31 cellular contexts compared by ENCODE assay signal in the genomic region with DNA sequence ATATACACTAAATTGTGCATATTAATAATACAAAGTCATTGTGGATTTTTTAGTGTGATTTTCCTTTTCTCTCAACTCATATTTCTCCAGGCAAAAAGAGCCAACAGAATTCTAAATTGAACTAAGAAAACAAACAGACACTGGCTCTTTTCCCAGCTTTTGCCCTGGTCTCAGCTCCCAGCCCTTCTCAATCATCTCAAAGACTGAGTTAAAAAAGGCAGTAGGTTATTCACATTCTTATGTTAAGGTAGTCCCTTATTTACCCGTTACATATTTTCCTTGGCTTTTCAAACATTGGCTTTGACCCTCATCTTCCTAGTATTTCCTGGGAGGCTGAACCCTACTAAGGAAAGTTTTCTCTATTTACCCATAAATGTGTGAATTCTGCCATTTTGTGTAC.
A peak's percentile ranks its signal among the peaks of the same experiment; 100 is the strongest.
DNase-seq lines count a peak whose midpoint lies in the region; ATAC-seq, FAIRE-seq and TF ChIP-seq lines count a peak whose summit lies in the region.
"Had no signal": no experiment of that assay in that cellular context is flagged by ENCODE, and none has a peak within 500 bp of the region (broad histone marks: within the 10 kb centered on the region; RNA-seq: fewer than 3 reads in every experiment).

No MANE protein-coding gene starts in this region.

- no peak for TF ChIP-seq POLR2A in HepG2 (IDR thresholded peaks at IDR 0.05; ENCODE audit: insufficient read depth in 1 of 2, low read depth in 2 of 2, low read length in 2 of 2)

- H4K20me1 ChIP-seq in SK-N-SH (ENCODE audit: insufficient read depth) (no peaks in the 10 kb centered on the region), HepG2 (ENCODE audit: insufficient read depth, low read length) (no peaks in the 10 kb centered on the region)

- H3K9me2 ChIP-seq in SK-N-SH: no peaks in the 10 kb centered on the region

- H3K4me1 Mint-ChIP-seq in mesothelial cell of epicardium: peaks cover 43% of the 10 kb centered on the region
- no peaks in the 10 kb centered on the region for H3K4me1 Mint-ChIP-seq in activated CD8-positive, alpha-beta T cell treated with anti-CD3 and anti-CD28 coated beads for 36 hours (ENCODE audit: low read depth)
- H3K4me1 Mint-ChIP-seq: activated CD4-positive, alpha-beta memory T cell treated with anti-CD3 and anti-CD28 coated beads, Interleukin-2, amount 10 ng/mL, durations not matched to agents 7 days and 5 days; CD4-positive, alpha-beta memory T cell; naive thymus-derived CD8-positive, alpha-beta T cell had no signal

- FAIRE-seq in HepG2 (lab: Jason Lieb, UNC): no peak
- FAIRE-seq: A549, K562 had no signal

- intact Hi-C loops in HepG2 (cut with micrococcal nuclease; ENCODE audit: unreplicated experiment): no loop called here
- intact Hi-C loops in activated CD8-positive, alpha-beta T cell treated with anti-CD3 and anti-CD28 coated beads for 36 hours (cut with micrococcal nuclease): no loop called here

- H3K27ac Mint-ChIP-seq in mesothelial cell of epicardium: peak overlapping the region; percentile 64
- no peak overlapping the region for H3K27ac Mint-ChIP-seq in activated CD8-positive, alpha-beta T cell treated with anti-CD3 and anti-CD28 coated beads for 36 hours
- H3K27ac Mint-ChIP-seq: activated CD4-positive, alpha-beta memory T cell treated with anti-CD3 and anti-CD28 coated beads, Interleukin-2, amount 10 ng/mL, durations not matched to agents 7 days and 5 days; activated naive CD4-positive, alpha-beta T cell treated with anti-CD3 and anti-CD28 coated beads, Interleukin-2, amount 50 U/mL, for 72 hours; CD4-positive, alpha-beta memory T cell; H9; naive thymus-derived CD8-positive, alpha-beta T cell; stimulated activated naive CD8-positive, alpha-beta T cell treated with anti-CD3 and anti-CD28 coated beads, Interleukin-15, Interleukin-2, amounts not matched to agents 100 ng/mL and 50 ng/mL, for 24 hours had no signal

- H3K4me3 ChIP-seq in SK-N-SH (ENCODE audit: low read depth in 2 of 2, low read length in 1 of 2) (no peak overlapping the region), choroid plexus epithelial cell (ENCODE audit: low read depth, low read length) (no peak overlapping the region), HepG2 (replicated peaks in 1 of 3; ENCODE audit: insufficient read depth in 1 of 3, low read depth in 2 of 3, low read length in 3 of 3) (no peak overlapping the region)
- H3K4me3 ChIP-seq: A549, gastrocnemius medialis, K562, left ventricle myocardium inferior, tibial artery had no signal

- TF ChIP-seq RAD21 in SK-N-SH (IDR thresholded peaks at IDR 0.05; ENCODE audit: low read length): no peak
- TF ChIP-seq RAD21 in HepG2 (CRISPR knock-in tag; IDR thresholded peaks at IDR 0.05): no peak

- H3K4me3 Mint-ChIP-seq in mesothelial cell of epicardium: no peak overlapping the region
- H3K4me3 Mint-ChIP-seq in activated CD8-positive, alpha-beta T cell treated with anti-CD3 and anti-CD28 coated beads for 36 hours: no peak overlapping the region
- H3K4me3 Mint-ChIP-seq: activated CD4-positive, alpha-beta memory T cell treated with anti-CD3 and anti-CD28 coated beads, Interleukin-2, amount 10 ng/mL, durations not matched to agents 7 days and 5 days; CD4-positive, alpha-beta memory T cell; H9; naive thymus-derived CD8-positive, alpha-beta T cell; stimulated activated naive CD8-positive, alpha-beta T cell treated with anti-CD3 and anti-CD28 coated beads, Interleukin-15, Interleukin-2, amounts not matched to agents 100 ng/mL and 50 ng/mL, for 24 hours had no signal

- 92% methylated on average over 1 of the region's 1 CpG for WGBS in SK-N-SH (ENCODE audit: low lambda C conversion rate)
- WGBS in HepG2 (ENCODE audit: low lambda C conversion rate): 0% methylated on average over 1 of the region's 1 CpG

- CTCF ChIA-PET in SK-N-SH (lab: Yijun Ruan, JAX): no interaction called here
- CTCF ChIA-PET in HepG2 (lab: Yijun Ruan, JAX; ENCODE audit: low intra/inter-chr PET ratio, low total read pairs): no interaction called here
- CTCF ChIA-PET in HEK293T (lab: Yijun Ruan, JAX): no interaction called here
- CTCF ChIA-PET in activated CD8-positive, alpha-beta T cell treated with anti-CD3 and anti-CD28 coated beads for 36 hours (lab: Charles Lee): no interaction called here

- H3K9me3 ChIP-seq in SK-N-SH: no peaks in the 10 kb centered on the region
- peaks cover 7% of the 10 kb centered on the region; the same call in 1 of the 2 replicates for H3K9me3 ChIP-seq in HepG2 (ENCODE audit: low read length)
- H3K9me3 ChIP-seq: A549, gastrocnemius medialis, left ventricle myocardium inferior, tibial artery had no signal

- no peak for TF ChIP-seq EP300 in SK-N-SH (IDR thresholded peaks at IDR 0.05; ENCODE audit: borderline replicate concordance in 1 of 2, low read depth in 1 of 2, low read length in 1 of 2)
- TF ChIP-seq EP300 in HepG2 (IDR thresholded peaks at IDR 0.05; ENCODE audit: low read depth in 2 of 2, low read length in 2 of 2): no peak
- TF ChIP-seq EP300 in HepG2 (CRISPR knock-in tag; IDR thresholded peaks at IDR 0.05; ENCODE audit: borderline replicate concordance): no peak

- POLR2A ChIA-PET in SK-N-SH (lab: Yijun Ruan, JAX) (no interaction called here), HepG2 (lab: Yijun Ruan, JAX) (no interaction called here), HEK293T (lab: Yijun Ruan, JAX) (no interaction called here)
- POLR2A ChIA-PET in activated CD8-positive, alpha-beta T cell treated with anti-CD3 and anti-CD28 coated beads for 36 hours (lab: Charles Lee): no interaction called here

- H3K36me3 ChIP-seq in SK-N-SH (replicated peaks in 1 of 2; ENCODE audit: control insufficient read depth in 1 of 2, insufficient read depth in 2 of 2, low read length in 1 of 2) (no peaks in the 10 kb centered on the region), HepG2 (replicated peaks in 1 of 2; ENCODE audit: control insufficient read depth in 1 of 2, insufficient read depth in 2 of 2, low read length in 2 of 2) (no peaks in the 10 kb centered on the region)
- H3K36me3 ChIP-seq: gastrocnemius medialis, left ventricle myocardium inferior, tibial artery had no signal

- H3K9me3 Mint-ChIP-seq in mesothelial cell of epicardium: no peaks in the 10 kb centered on the region
- H3K9me3 Mint-ChIP-seq in activated CD8-positive, alpha-beta T cell treated with anti-CD3 and anti-CD28 coated beads for 36 hours: no peaks in the 10 kb centered on the region
- H3K9me3 Mint-ChIP-seq: H9 had no signal

- H3K79me2 ChIP-seq in SK-N-SH (ENCODE audit: insufficient read depth) (peaks cover 23% of the 10 kb centered on the region; the same call in 1 of the 2 replicates), HepG2 (ENCODE audit: insufficient read depth, low read length) (no peaks in the 10 kb centered on the region)

- no peak overlapping the region for H3K9ac ChIP-seq in SK-N-SH
- H3K9ac ChIP-seq in HepG2 (ENCODE audit: insufficient read depth, low read depth, low read length): no peak overlapping the region

- H3K4me2 ChIP-seq in SK-N-SH: peak overlapping the region; percentile 44
- H3K4me2 ChIP-seq in HepG2 (ENCODE audit: low read depth, low read length): no peak overlapping the region
- H3K4me2 ChIP-seq: A549 had no signal

- no peaks in the 10 kb centered on the region for H3K36me3 Mint-ChIP-seq in mesothelial cell of epicardium
- no peaks in the 10 kb centered on the region for H3K36me3 Mint-ChIP-seq in activated CD8-positive, alpha-beta T cell treated with anti-CD3 and anti-CD28 coated beads for 36 hours (ENCODE audit: low read depth)
- H3K36me3 Mint-ChIP-seq: CD4-positive, alpha-beta memory T cell; naive thymus-derived CD8-positive, alpha-beta T cell had no signal

- TF ChIP-seq CTCF in SK-N-SH (IDR thresholded peaks at IDR 0.05) (no peak), choroid plexus epithelial cell (conservative IDR thresholded peaks at IDR 0.05; ENCODE audit: low read depth, low read length) (no peak), mesothelial cell of epicardium (IDR thresholded peaks at IDR 0.05; ENCODE audit: unreplicated experiment) (no peak), HepG2 (CRISPR knock-in tag; IDR thresholded peaks at IDR 0.05) (no peak)
- TF ChIP-seq CTCF in activated CD8-positive, alpha-beta T cell treated with anti-CD3 and anti-CD28 coated beads for 36 hours (IDR thresholded peaks at IDR 0.05): no peak

- no TSS peak for BruUV-seq in HepG2 (replicated peaks; lab: Mats Ljungman, UMichigan)

- peak overlapping the region in 1 of 2 experiments; percentile 57; a peak in 2 of 4 replicates for H3K27ac ChIP-seq in SK-N-SH (ENCODE audit: low read depth in 2 of 2, low read length in 1 of 2)
- no peak overlapping the region for H3K27ac ChIP-seq in HepG2 (ENCODE audit: extremely low read length, insufficient read depth, low read length)
- H3K27ac ChIP-seq: A549, gastrocnemius medialis, left ventricle myocardium inferior, RWPE1 had no signal

- in situ Hi-C loops in G401 (cut with HindIII; ENCODE audit: low sequenced_read_pairs) (no loop called here), HepG2 (cut with HindIII; ENCODE audit: extremely low pct_ligation_motif_present, low pct_unique_long_range_greater_than_20kb) (no loop called here)

- H3K4me1 ChIP-seq in SK-N-SH (ENCODE audit: control insufficient read depth in 1 of 2, insufficient read depth in 2 of 2, low read depth in 1 of 2, low read length in 1 of 2) (peaks cover 4 to 34% of the 10 kb centered on the region in 2 experiments; a peak in 3 of 4 replicates), HepG2 (ENCODE audit: insufficient read depth, low read length) (no peaks in the 10 kb centered on the region)
- H3K4me1 ChIP-seq: A549, gastrocnemius medialis, left ventricle myocardium inferior had no signal

- DNase-seq in G401 (ENCODE audit: low spot score) (peak; percentile 35), SK-N-SH (no peak), choroid plexus epithelial cell (ENCODE audit: low read depth) (peak; percentile 77), mesothelial cell of epicardium (ENCODE audit: low spot score in 2 of 2, unreplicated experiment in 2 of 2) (no peak), HepG2 (ENCODE audit: low spot score) (no peak), HEK293T (ENCODE audit: extremely low spot score) (no peak)
- no peak for DNase-seq in activated CD8-positive, alpha-beta T cell treated with anti-CD3 and anti-CD28 coated beads for 36 hours
- DNase-seq: activated CD4-positive, alpha-beta memory T cell treated with anti-CD3 and anti-CD28 coated beads, Interleukin-2, amount 10 ng/mL, durations not matched to agents 7 days and 5 days; activated CD4-positive, alpha-beta T cell treated with anti-CD3 and anti-CD28 coated beads for 1 hour; AML-193; aorta; CD4-positive, alpha-beta memory T cell; cerebellar nuclear complex; effector memory CD4-positive, alpha-beta T cell; erythroblast; gastrocnemius medialis; H9; left ventricle myocardium inferior; naive thymus-derived CD8-positive, alpha-beta T cell; NCI-H1417; NCI-H2081 treated with DMSO at 0.1 percent for 48 hours; NCI-H82; occipital lobe; T-helper 2 cell; tibial artery had no signal

- no peaks in the 10 kb centered on the region for H3K27me3 Mint-ChIP-seq in mesothelial cell of epicardium (ENCODE audit: low read depth)
- no peaks in the 10 kb centered on the region for H3K27me3 Mint-ChIP-seq in activated CD8-positive, alpha-beta T cell treated with anti-CD3 and anti-CD28 coated beads for 36 hours
- H3K27me3 Mint-ChIP-seq: activated CD4-positive, alpha-beta memory T cell treated with anti-CD3 and anti-CD28 coated beads, Interleukin-2, amount 10 ng/mL, durations not matched to agents 7 days and 5 days; CD4-positive, alpha-beta memory T cell; naive thymus-derived CD8-positive, alpha-beta T cell; stimulated activated naive CD8-positive, alpha-beta T cell treated with anti-CD3 and anti-CD28 coated beads, Interleukin-15, Interleukin-2, amounts not matched to agents 100 ng/mL and 50 ng/mL, for 24 hours had no signal

- no peak for ATAC-seq in HepG2
- no peak for ATAC-seq in activated CD8-positive, alpha-beta T cell treated with anti-CD3 and anti-CD28 coated beads for 36 hours
- no peak for ATAC-seq in HG03520 (IDR thresholded peaks at IDR 0.05; ENCODE audit: unreplicated experiment)
- ATAC-seq: A549; activated naive CD4-positive, alpha-beta T cell treated with anti-CD3 and anti-CD28 coated beads, Interleukin-2, amount 50 U/mL, for 72 hours; gastrocnemius medialis; K562; naive thymus-derived CD8-positive, alpha-beta T cell had no signal

- H2AFZ ChIP-seq in SK-N-SH (ENCODE audit: low read depth) (no peak overlapping the region), HepG2 (ENCODE audit: low read length) (no peak overlapping the region)

- H3K27me3 ChIP-seq in SK-N-SH (ENCODE audit: insufficient read depth) (no peaks in the 10 kb centered on the region), HepG2 (ENCODE audit: control insufficient read depth in 1 of 2, insufficient read depth in 2 of 2, low read length in 2 of 2) (no peaks in the 10 kb centered on the region)
- H3K27me3 ChIP-seq: gastrocnemius medialis, tibial artery had no signal

- peaks cover 13% of the 10 kb centered on the region for H3F3A ChIP-seq in SK-N-SH (replicated peaks; ENCODE audit: insufficient read depth)

Comparison
In these comparisons a context has a peak if more than half of its experiments do, and no peak if none do; other contexts are left out.
1. DNase-seq: peak in G401 (single experiment) and choroid plexus epithelial cell (single experiment); none in SK-N-SH (single experiment), mesothelial cell of epicardium (0 of 2), HepG2 (single experiment), HEK293T (single experiment) and activated CD8-positive, alpha-beta T cell treated with anti-CD3 and anti-CD28 coated beads for 36 hours (single experiment).